ENCODE assay signal across 9 cellular contexts in the genomic region with DNA sequence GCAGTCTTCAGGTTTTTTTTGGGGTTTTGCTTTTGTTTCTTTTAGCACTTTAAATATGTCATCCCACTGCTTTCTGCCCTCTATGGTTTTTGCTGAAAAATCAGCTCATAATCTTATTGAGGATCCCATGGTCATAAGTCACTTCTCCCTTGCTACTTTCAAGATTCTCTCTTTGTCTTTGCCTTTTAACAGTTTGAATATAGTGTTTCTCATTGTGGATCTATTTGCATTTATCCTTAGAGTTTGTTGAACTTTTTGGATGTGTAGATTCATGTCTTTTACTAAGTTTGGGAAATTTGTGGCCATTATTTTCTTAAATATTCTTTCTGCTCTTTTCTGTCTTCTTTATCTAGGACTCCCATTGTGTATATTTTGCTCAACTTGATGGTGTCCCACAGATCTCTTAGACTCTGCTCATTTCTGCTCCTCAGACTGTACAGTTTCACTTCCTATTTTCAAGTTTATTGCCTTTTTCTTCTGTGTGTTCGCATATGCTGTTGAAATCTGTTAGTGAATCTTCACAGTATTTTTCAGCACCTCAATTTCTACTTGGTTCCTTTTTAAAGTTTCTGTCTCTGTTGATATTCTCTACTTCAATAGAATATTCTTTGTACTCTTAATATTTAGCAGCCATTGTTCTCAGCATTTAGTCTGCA.
DNase-seq lines count a peak whose midpoint lies in the region; ATAC-seq, FAIRE-seq and TF ChIP-seq lines count a peak whose summit lies in the region.
"Had no signal": no experiment of that assay in that cellular context is flagged by ENCODE, and none has a peak within 500 bp of the region (broad histone marks: within the 10 kb centered on the region; RNA-seq: fewer than 3 reads in every experiment).

No MANE protein-coding gene starts in this region.

- H3K27ac ChIP-seq in A549 (no peak overlapping the region), OCI-LY3 (ENCODE audit: low read length) (peak overlapping the region; percentile 88), dorsolateral prefrontal cortex (no peak overlapping the region), transverse colon (no peak overlapping the region)

- in situ Hi-C loops in transverse colon (cut with MboI; ENCODE audit: low pct_ligation_motif_present in 1 of 4, low pct_unique_long_range_greater_than_20kb in 1 of 4, low sequenced_read_pairs in 3 of 4) = loop anchor here in 1 of 4 donors (25.0 kb wide), 1 partner anchor 261 kb away; no protein-coding TSS in a partner anchor

- DNase-seq in A549 (ENCODE audit: low read depth in 1 of 2, low spot score in 1 of 2) (no peak), dorsolateral prefrontal cortex (no peak), transverse colon (no peak), occipital lobe (lab: John Stamatoyannopoulos, UW) (no peak)
- DNase-seq in stimulated activated CD4-positive, alpha-beta T cell treated with anti-CD3 and anti-CD28 coated beads, Interleukin-1b, Interleukin-23, amount 100 ng/mL, for 48 hours = no peak
- DNase-seq: CD4-positive, alpha-beta T cell had no signal

- no peak overlapping the region for H2AFZ ChIP-seq in OCI-LY3 (ENCODE audit: low read depth, low read length)

- 91% methylated on average over 1 of the region's 1 CpG for WGBS in A549 (ENCODE audit: missing lambda C conversion rate)
- WGBS in transverse colon (ENCODE audit: low coverage in 1 of 2), 2 donors = 50 to 65% methylated on average over 1 of the region's 1 CpG

- TF ChIP-seq RAD21 in A549 (conservative IDR thresholded peaks at IDR 0.05 in 1 of 2, IDR thresholded peaks at IDR 0.05 in 1 of 2) = no peak

- no peaks in the 10 kb centered on the region for H3K27me3 ChIP-seq in OCI-LY3 (ENCODE audit: low read depth, low read length)
- no peaks in the 10 kb centered on the region for H3K27me3 ChIP-seq in dorsolateral prefrontal cortex
- H3K27me3 ChIP-seq in transverse colon = no peaks in the 10 kb centered on the region

- CTCF ChIA-PET in A549 (lab: Yijun Ruan, JAX) = interaction anchor here (0.7 to 2.0 kb wide), 3 partner anchors 9 to 209 kb away, joined by 3 to 6 read pairs (median 5); no protein-coding TSS in a partner anchor

- H3K9me3 ChIP-seq in A549 (no peaks in the 10 kb centered on the region), OCI-LY3 (ENCODE audit: insufficient read depth, low read length) (0 out of 2 replicates have a peak, but pooled peaks cover 9% of the 10 kb centered on the region), transverse colon (peaks cover 0 to 8% of the 10 kb centered on the region in 2 donors)

- TF ChIP-seq POLR2A in A549 (IDR thresholded peaks at IDR 0.05; ENCODE audit: low read length) (no peak), transverse colon (IDR thresholded peaks at IDR 0.05) (no peak)

- H3K9ac ChIP-seq in OCI-LY3 (ENCODE audit: low read length) = peak overlapping the region; percentile 39; the same call in 1 of the 2 replicates

- no peak overlapping the region for H3K4me2 ChIP-seq in A549
- peak overlapping the region; percentile 73 for H3K4me2 ChIP-seq in OCI-LY3 (ENCODE audit: low read length)

- peaks cover 53% of the 10 kb centered on the region for H3K36me3 ChIP-seq in OCI-LY3 (replicated peaks; ENCODE audit: low read depth, low read length)
- peaks cover 0 to 15% (median 1%) of the 10 kb centered on the region in 4 donors for H3K36me3 ChIP-seq in transverse colon

- H3K4me3 ChIP-seq in A549 = no peak overlapping the region
- peak overlapping the region; percentile 37 for H3K4me3 ChIP-seq in OCI-LY3 (ENCODE audit: low read length)
- H3K4me3 ChIP-seq in dorsolateral prefrontal cortex = no peak overlapping the region
- H3K4me3 ChIP-seq in transverse colon = no peak overlapping the region

- ATAC-seq in A549 (no peak), GM18907 (IDR thresholded peaks at IDR 0.05; ENCODE audit: unreplicated experiment) (peak; percentile 84), HG02973 (IDR thresholded peaks at IDR 0.05; ENCODE audit: unreplicated experiment) (peak; percentile 84)

- peaks cover 28% of the 10 kb centered on the region for H4K20me1 ChIP-seq in OCI-LY3 (ENCODE audit: insufficient read depth, low read length)

- TF ChIP-seq CTCF in A549 (IDR thresholded peaks at IDR 0.05) = no peak
- no peak for TF ChIP-seq CTCF in OCI-LY3 (IDR thresholded peaks at IDR 0.05; ENCODE audit: low read depth, low read length)
- TF ChIP-seq CTCF in dorsolateral prefrontal cortex (IDR thresholded peaks at IDR 0.05 in 54 of 56, conservative IDR thresholded peaks at IDR 0.05 in 2 of 56; ENCODE audit: low read depth in 1 of 56, partially characterized antibody in 56 of 56) = no peak
- no peak for TF ChIP-seq CTCF in transverse colon (IDR thresholded peaks at IDR 0.05)

- POLR2A ChIA-PET in A549 (lab: Yijun Ruan, JAX) = no interaction called here

- peaks cover 12% of the 10 kb centered on the region for H3K4me1 ChIP-seq in A549
- peaks cover 38% of the 10 kb centered on the region for H3K4me1 ChIP-seq in OCI-LY3 (ENCODE audit: low read length)
- H3K4me1 ChIP-seq in transverse colon = peaks cover 0 to 7% (median 0%) of the 10 kb centered on the region in 4 donors

- FAIRE-seq in A549 (lab: Jason Lieb, UNC) = peak; percentile 23

- intact Hi-C loops in dorsolateral prefrontal cortex (cut with DNase I) (no loop called here), transverse colon (cut with DNase I; ENCODE audit: low total_unique reads) (no loop called here)

- peaks cover 80% of the 10 kb centered on the region for H3K79me2 ChIP-seq in OCI-LY3 (ENCODE audit: low read length)

- TF ChIP-seq EP300 in A549 (IDR thresholded peaks at IDR 0.05) = no peak
- TF ChIP-seq EP300 in transverse colon (IDR thresholded peaks at IDR 0.05; ENCODE audit: low read depth) = no peak

TF ChIP-seq in A549, 52 proteins besides CTCF, POLR2A, EP300 and RAD21:
- TF ChIP-seq NR3C1 (IDR thresholded peaks at IDR 0.05) = no peak
- TF ChIP-seq HOXA7 (CRISPR knock-in tag; IDR thresholded peaks at IDR 0.05) = no peak
- no peak for TF ChIP-seq CHD4 (IDR thresholded peaks at IDR 0.05; ENCODE audit: borderline replicate concordance)
- no peak for TF ChIP-seq PHF8 (IDR thresholded peaks at IDR 0.05; ENCODE audit: borderline replicate concordance, low read depth)
- TF ChIP-seq, protein P1, sequence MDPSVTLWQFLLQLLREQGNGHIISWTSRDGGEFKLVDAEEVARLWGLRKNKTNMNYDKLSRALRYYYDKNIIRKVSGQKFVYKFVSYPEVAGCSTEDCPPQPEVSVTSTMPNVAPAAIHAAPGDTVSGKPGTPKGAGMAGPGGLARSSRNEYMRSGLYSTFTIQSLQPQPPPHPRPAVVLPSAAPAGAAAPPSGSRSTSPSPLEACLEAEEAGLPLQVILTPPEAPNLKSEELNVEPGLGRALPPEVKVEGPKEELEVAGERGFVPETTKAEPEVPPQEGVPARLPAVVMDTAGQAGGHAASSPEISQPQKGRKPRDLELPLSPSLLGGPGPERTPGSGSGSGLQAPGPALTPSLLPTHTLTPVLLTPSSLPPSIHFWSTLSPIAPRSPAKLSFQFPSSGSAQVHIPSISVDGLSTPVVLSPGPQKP (IDR thresholded peaks at IDR 0.05; ENCODE audit: low read depth, low read length) = no peak
- TF ChIP-seq BHLHE40 (IDR thresholded peaks at IDR 0.05; ENCODE audit: low read depth, low read length) = no peak
- TF ChIP-seq RCOR1 (IDR thresholded peaks at IDR 0.05; ENCODE audit: low read depth, low read length) = no peak
- TF ChIP-seq CHD2 (IDR thresholded peaks at IDR 0.05; ENCODE audit: low read length, partially characterized antibody) = no peak
- TF ChIP-seq ESRRA (IDR thresholded peaks at IDR 0.05; ENCODE audit: borderline replicate concordance, low read length) = no peak
- TF ChIP-seq HES2 (IDR thresholded peaks at IDR 0.05) = no peak
- TF ChIP-seq TP53 (CRISPR knock-in tag; IDR thresholded peaks at IDR 0.05) = no peak
- TF ChIP-seq MAFK (IDR thresholded peaks at IDR 0.05; ENCODE audit: partially characterized antibody) = no peak
- no peak for TF ChIP-seq EHMT2 (IDR thresholded peaks at IDR 0.05; ENCODE audit: low read depth)
- no peak for TF ChIP-seq EHF (CRISPR knock-in tag; IDR thresholded peaks at IDR 0.05)

Comparison
In these comparisons a context has a peak if more than half of its experiments do, and no peak if none do; other contexts are left out.
1. ATAC-seq: peak in GM18907 (single experiment) and HG02973 (single experiment); none in A549 (0 of 2).